Comparison of ENCODE assay signal across 17 cellular contexts in genomic region chr7:111784971-111785575, GRCh38.
A peak's percentile ranks its signal among the peaks of the same experiment; 100 is the strongest.
DNase-seq lines count a peak whose midpoint lies in the region; ATAC-seq and TF ChIP-seq lines count a peak whose summit lies in the region.
"Had no signal": no experiment of that assay in that cellular context is flagged by ENCODE, and none has a peak within 500 bp of the region (broad histone marks: within the 10 kb centered on the region; RNA-seq: fewer than 3 reads in every experiment).

No MANE protein-coding gene starts in this region.

- DNase-seq in ELF-1 (ENCODE audit: low read depth, low spot score), result peak; percentile 49
- DNase-seq in PC-3, result peak; percentile 40
- DNase-seq in hepatocyte (ENCODE audit: low spot score), result no peak
- DNase-seq in progenitor cell of endocrine pancreas (ENCODE audit: low spot score, unreplicated experiment), result no peak
- no peak for DNase-seq in activated CD4-positive, alpha-beta T cell treated with anti-CD3 and anti-CD28 coated beads, Interleukin-2, amount 10 ng/mL, durations not matched to agents 24 days and 14 days
- no peak for DNase-seq in NCI-H510A (lab: John Stamatoyannopoulos, UW)
- DNase-seq in NCI-H345 treated with DMSO at 0.1 percent for 48 hours (lab: John Stamatoyannopoulos, UW; ENCODE audit: unreplicated experiment), result no peak
- DNase-seq: DMS 273 treated with DMSO at 0.1 percent for 48 hours; IMR-90; Karpas-422; MM.1S; NCI-H1694; NCI-H2227 treated with DMSO at 0.1 percent for 48 hours; NCI-H526; NK-92 treated with Interleukin-12 subunit alpha and Interleukin-12 subunit beta, amount 100 ng/mL, for 24 hours; RPMI8226 had no signal

- H3K4me2 ChIP-seq in PC-3 (ENCODE audit: low read length) (0 out of 2 replicates have a peak overlapping the region, but pooled peaks have one; percentile 5), hepatocyte (no peak overlapping the region)

- no peak for TF ChIP-seq CTCF in PC-3 (conservative IDR thresholded peaks at IDR 0.05; ENCODE audit: low read depth, low read length)
- TF ChIP-seq CTCF in hepatocyte (IDR thresholded peaks at IDR 0.05; ENCODE audit: poor library complexity), result no peak
- no peak for TF ChIP-seq CTCF in progenitor cell of endocrine pancreas (IDR thresholded peaks at IDR 0.05; ENCODE audit: unreplicated experiment)

- peaks cover 14% of the 10 kb centered on the region for H3K4me1 ChIP-seq in PC-3 (ENCODE audit: insufficient read depth, low read length)
- peaks cover 3% of the 10 kb centered on the region for H3K4me1 ChIP-seq in hepatocyte (ENCODE audit: insufficient read depth)

- H3K9me2 ChIP-seq in PC-3 (replicated peaks; ENCODE audit: low read length), result no peaks in the 10 kb centered on the region
- no peaks in the 10 kb centered on the region for H3K9me2 ChIP-seq in hepatocyte (replicated peaks; ENCODE audit: insufficient read depth)

- H3K27me3 ChIP-seq in PC-3 (ENCODE audit: low read length) (no peaks in the 10 kb centered on the region), hepatocyte (no peaks in the 10 kb centered on the region)

- no peak overlapping the region for H3K9ac ChIP-seq in PC-3 (ENCODE audit: low read length)

- intact Hi-C loops in PC-3 (cut with micrococcal nuclease), result no loop called here
- intact Hi-C loops in activated CD4-positive, alpha-beta T cell treated with anti-CD3 and anti-CD28 coated beads, Interleukin-2, amount 10 ng/mL, durations not matched to agents 24 days and 14 days (cut with micrococcal nuclease), result no loop called here

- no peak overlapping the region for H3K4me3 ChIP-seq in PC-3 (ENCODE audit: low read length)
- H3K4me3 ChIP-seq in hepatocyte, result no peak overlapping the region

- no peaks in the 10 kb centered on the region; the same call in none of the 2 replicates for H3K36me3 ChIP-seq in PC-3 (ENCODE audit: low read depth, low read length)
- H3K36me3 ChIP-seq in hepatocyte (replicated peaks; ENCODE audit: insufficient read depth, low read depth), result no peaks in the 10 kb centered on the region

- peaks cover 16% of the 10 kb centered on the region for H3K36me3 Mint-ChIP-seq in progenitor cell of endocrine pancreas (ENCODE audit: insufficient read depth)
- no peaks in the 10 kb centered on the region for H3K36me3 Mint-ChIP-seq in activated CD4-positive, alpha-beta T cell treated with anti-CD3 and anti-CD28 coated beads, Interleukin-2, amount 10 ng/mL, durations not matched to agents 24 days and 14 days (ENCODE audit: low read depth)

- 87% methylated on average over 3 of the region's 3 CpGs for WGBS in hepatocyte (ENCODE audit: low lambda C conversion rate, missing lambda C conversion rate)

- H4K20me1 ChIP-seq in PC-3 (ENCODE audit: low read length) (no peaks in the 10 kb centered on the region), hepatocyte (ENCODE audit: insufficient read depth, poor library complexity, severe bottlenecking) (no peaks in the 10 kb centered on the region)

- H3K27ac Mint-ChIP-seq in progenitor cell of endocrine pancreas, result peak overlapping the region; percentile 38
- H3K27ac Mint-ChIP-seq in activated CD4-positive, alpha-beta T cell treated with anti-CD3 and anti-CD28 coated beads, Interleukin-2, amount 10 ng/mL, durations not matched to agents 24 days and 14 days, result no peak overlapping the region

- peak; percentile 22; the same call in 1 of the 2 replicates for ATAC-seq in PC-3

- no peaks in the 10 kb centered on the region for H3K9me3 Mint-ChIP-seq in progenitor cell of endocrine pancreas (ENCODE audit: low read depth)
- H3K9me3 Mint-ChIP-seq in activated CD4-positive, alpha-beta T cell treated with anti-CD3 and anti-CD28 coated beads, Interleukin-2, amount 10 ng/mL, durations not matched to agents 24 days and 14 days, result no peaks in the 10 kb centered on the region

- no peaks in the 10 kb centered on the region for H3K79me2 ChIP-seq in PC-3 (ENCODE audit: low read length)
- no peaks in the 10 kb centered on the region for H3K79me2 ChIP-seq in hepatocyte

- H3F3A ChIP-seq in PC-3 (ENCODE audit: low read length, unreplicated experiment), result no peaks in the 10 kb centered on the region

- H2AFZ ChIP-seq in PC-3 (ENCODE audit: low read length) (no peak overlapping the region), hepatocyte (no peak overlapping the region)

- H3K27ac ChIP-seq in PC-3 (ENCODE audit: low read length) (no peak overlapping the region), hepatocyte (peak overlapping the region; percentile 30)
- H3K27ac ChIP-seq: C4-2B had no signal

- POLR2A ChIA-PET in PC-3 (lab: Charles Lee; ENCODE audit: unreplicated experiment), result no interaction called here

- H3K9me3 ChIP-seq in PC-3 (ENCODE audit: low read length) (no peaks in the 10 kb centered on the region), hepatocyte (ENCODE audit: low read depth) (no peaks in the 10 kb centered on the region)

- CTCF ChIA-PET in PC-3 (lab: Charles Lee), result no interaction called here

- no TSS peak for BruUV-seq in PC-3 (replicated peaks; lab: Mats Ljungman, UMichigan)

- no peaks in the 10 kb centered on the region for H3K27me3 Mint-ChIP-seq in progenitor cell of endocrine pancreas
- no peaks in the 10 kb centered on the region for H3K27me3 Mint-ChIP-seq in activated CD4-positive, alpha-beta T cell treated with anti-CD3 and anti-CD28 coated beads, Interleukin-2, amount 10 ng/mL, durations not matched to agents 24 days and 14 days

- peaks cover 33% of the 10 kb centered on the region for H3K4me1 Mint-ChIP-seq in progenitor cell of endocrine pancreas (ENCODE audit: low read depth)
- no peaks in the 10 kb centered on the region for H3K4me1 Mint-ChIP-seq in activated CD4-positive, alpha-beta T cell treated with anti-CD3 and anti-CD28 coated beads, Interleukin-2, amount 10 ng/mL, durations not matched to agents 24 days and 14 days

- H3K4me3 Mint-ChIP-seq in progenitor cell of endocrine pancreas (ENCODE audit: low read depth), result no peak overlapping the region
- H3K4me3 Mint-ChIP-seq in activated CD4-positive, alpha-beta T cell treated with anti-CD3 and anti-CD28 coated beads, Interleukin-2, amount 10 ng/mL, durations not matched to agents 24 days and 14 days, result no peak overlapping the region

Comparison
In these comparisons a context has a peak if more than half of its experiments do, and no peak if none do; other contexts are left out.
1. DNase-seq: peak in ELF-1 (single experiment) and PC-3 (single experiment); none in hepatocyte (single experiment), progenitor cell of endocrine pancreas (single experiment), activated CD4-positive, alpha-beta T cell treated with anti-CD3 and anti-CD28 coated beads, Interleukin-2, amount 10 ng/mL, durations not matched to agents 24 days and 14 days (single experiment), NCI-H510A (single experiment) and NCI-H345 treated with DMSO at 0.1 percent for 48 hours (single experiment).